23 cellular contexts compared by ENCODE assay signal in the genomic region with DNA sequence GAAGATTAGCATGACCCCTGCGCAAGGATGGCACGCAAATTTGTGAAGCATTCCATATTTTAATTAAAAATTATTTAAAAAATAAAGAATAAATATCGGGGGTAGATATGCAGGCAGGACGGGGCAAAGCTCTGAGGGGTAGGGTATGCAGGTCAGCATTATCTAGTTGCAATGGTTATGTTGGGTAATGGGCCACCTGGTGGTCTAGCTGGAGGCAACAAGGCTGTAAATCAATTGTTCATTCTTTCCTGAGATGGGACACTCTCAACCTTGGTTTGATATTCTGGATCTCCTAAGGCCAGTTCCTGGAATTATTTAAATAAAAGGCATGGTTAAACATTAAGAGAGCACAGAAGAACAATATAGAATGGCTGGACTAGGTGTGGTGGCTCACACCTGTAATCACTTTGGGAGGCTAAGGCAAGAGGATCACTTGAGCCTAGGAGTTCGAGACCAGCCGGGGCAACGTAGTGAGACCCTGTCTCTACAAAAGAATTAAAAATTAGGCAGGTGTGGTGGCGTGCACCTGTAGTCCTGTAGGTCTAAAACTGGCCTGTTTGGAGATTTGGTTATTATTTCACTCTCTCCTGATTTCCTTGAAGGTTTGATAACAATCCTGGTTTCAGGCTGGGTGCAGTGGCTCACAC.
"Had no signal": no experiment of that assay in that cellular context is flagged by ENCODE, and none has a peak within 500 bp of the region (broad histone marks: within the 10 kb centered on the region; RNA-seq: fewer than 3 reads in every experiment).

No MANE protein-coding gene starts in this region.

- H3K9me3 ChIP-seq: body of pancreas, neutrophil, pancreas, thyroid gland had no signal

- H3K36me3 ChIP-seq: pancreas had no signal

- H3K4me1 ChIP-seq: body of pancreas, pancreas, thyroid gland had no signal

- H3K4me3 ChIP-seq: body of pancreas, cardiac muscle cell, pancreas, thyroid gland had no signal

- H3K27me3 ChIP-seq: body of pancreas, cardiac muscle cell, pancreas, thyroid gland had no signal

- H3K27ac ChIP-seq: body of pancreas, cardiac muscle cell, foreskin keratinocyte, neutrophil, pancreas, thyroid gland had no signal

- DNase-seq: activated CD4-positive, alpha-beta T cell treated with anti-CD3 and anti-CD28 coated beads, Interleukin-2, amount 10 ng/mL, durations not matched to agents 7 days and 5 days; activated CD4-positive, CD25-positive, alpha-beta regulatory T cell treated with anti-CD3 and anti-CD28 coated beads, Interleukin-2, amount 50 U/mL, for 72 hours; activated CD8-positive, alpha-beta memory T cell treated with anti-CD3 and anti-CD28 coated beads, Interleukin-2, amount 10 ng/mL, durations not matched to agents 7 days and 5 days; activated CD8-positive, alpha-beta T cell treated with anti-CD3 and anti-CD28 coated beads for 36 hours; activated gamma-delta T cell; activated naive CD4-positive, alpha-beta T cell treated with anti-CD3 and anti-CD28 coated beads, Interleukin-2, amount 50 U/mL, for 16 hours; activated naive CD8-positive, alpha-beta T cell treated with anti-CD3 and anti-CD28 coated beads, Interleukin-2, amount 50 U/mL, for 24 hours; body of pancreas; cortex of kidney; erythroblast; foreskin keratinocyte; immature natural killer cell; left ventricle myocardium superior; mammary epithelial cell; midbrain; natural killer cell; pancreas; right cardiac atrium; stimulated activated CD4-positive, alpha-beta T cell treated with anti-CD3 and anti-CD28 coated beads, Interleukin-1b, Interleukin-23, amount 100 ng/mL, for 48 hours; substantia nigra; thyroid gland had no signal

- ATAC-seq: activated CD8-positive, alpha-beta memory T cell treated with anti-CD3 and anti-CD28 coated beads, Interleukin-2, amount 10 ng/mL, durations not matched to agents 7 days and 5 days; activated CD8-positive, alpha-beta T cell treated with anti-CD3 and anti-CD28 coated beads for 36 hours; activated naive CD8-positive, alpha-beta T cell treated with anti-CD3 and anti-CD28 coated beads, Interleukin-2, amount 50 U/mL, for 24 hours; body of pancreas; foreskin keratinocyte; left ventricle myocardium superior; natural killer cell; pancreas had no signal
